In the genomic region with DNA sequence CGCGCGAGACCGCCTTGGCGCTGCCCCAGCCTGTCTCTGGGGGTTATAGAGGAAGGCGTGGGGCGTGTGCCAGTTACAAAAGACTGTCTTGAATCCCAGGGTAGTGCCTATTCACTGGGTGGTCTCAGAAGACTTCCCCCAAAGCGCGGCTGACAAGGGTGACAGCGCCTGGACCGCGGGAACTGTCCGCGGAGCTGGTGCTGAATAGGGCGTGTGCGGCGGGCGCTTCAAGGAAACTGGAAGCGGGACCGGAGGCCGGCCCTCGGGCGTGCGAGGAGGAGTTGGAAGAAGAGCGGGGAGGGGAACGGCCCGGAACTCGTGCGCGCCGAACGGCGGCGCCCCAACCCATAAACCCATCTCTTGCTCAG, we compare ENCODE assay signal across 7 cellular contexts. TPM values are rescaled to one million over a fixed set of nuclear protein-coding genes. Genes with fewer than 3 reads are reported as not detected.
DNase-seq lines count a peak whose midpoint lies in the region; ATAC-seq, FAIRE-seq and TF ChIP-seq lines count a peak whose summit lies in the region.

No MANE protein-coding gene starts in this region.

- DNase-seq in HAP-1 (ENCODE audit: low spot score in 2 of 2) (peak; percentile 38 to 79), T-cell (peak in 26 of 34 experiments; percentile 10 to 60 (median 42)), bronchial epithelial cell (ENCODE audit: low read depth) (peak; percentile 33), left lobe of liver (ENCODE audit: low spot score) (no peak), GOT3 (lab: John Stamatoyannopoulos, UW) (no peak)
- DNase-seq in stimulated activated naive CD8-positive, alpha-beta T cell treated with anti-CD3 and anti-CD28 coated beads, Interleukin-15, Interleukin-2, amounts not matched to agents 100 U/mL and 50 U/mL, for 24 hours = peak; percentile 69

- FAIRE-seq in bronchial epithelial cell (lab: Jason Lieb, UNC) = no peak

- H3K27me3 ChIP-seq in HAP-1 (ENCODE audit: low read depth) (peaks cover 53% of the 10 kb centered on the region), bronchial epithelial cell (ENCODE audit: control insufficient read depth, insufficient read depth, low read length) (peaks cover 26% of the 10 kb centered on the region)

- CTCF ChIA-PET in T-cell (lab: Charles Lee) = interaction anchor here in 1 of 2 donors (1.5 to 2.8 kb wide), 3 partner anchors 11 to 57 kb away, joined by 4 to 11 read pairs (median 10); a partner anchor contains a TSS

- H3K36me3 ChIP-seq in HAP-1 (replicated peaks) (no peaks in the 10 kb centered on the region), bronchial epithelial cell (ENCODE audit: control insufficient read depth, insufficient read depth, low read length) (no peaks in the 10 kb centered on the region)

- H3K4me3 ChIP-seq in HAP-1 (no peak overlapping the region), bronchial epithelial cell (ENCODE audit: low read depth, low read length) (no peak overlapping the region)

- in situ Hi-C loops in HAP-1 (cut with MboI; ENCODE audit: low sequenced_read_pairs) = no loop called here

- no peak overlapping the region for H3K27ac Mint-ChIP-seq in T-cell

- H3K36me3 Mint-ChIP-seq in T-cell = no peaks in the 10 kb centered on the region

- no peak for TF ChIP-seq CTCF in bronchial epithelial cell (IDR thresholded peaks at IDR 0.05; ENCODE audit: insufficient read depth, low read length, severe bottlenecking)

- H3K4me3 Mint-ChIP-seq in T-cell = peak overlapping the region; percentile 54 to 77 (median 76)

- no peaks in the 10 kb centered on the region for H3K9me3 ChIP-seq in HAP-1

- H3K4me1 ChIP-seq in HAP-1 = no peaks in the 10 kb centered on the region

- H3K9me3 Mint-ChIP-seq in T-cell = no peaks in the 10 kb centered on the region

- peaks cover 10 to 20% (median 19%) of the 10 kb centered on the region in 3 donors for H3K4me1 Mint-ChIP-seq in T-cell

- ATAC-seq in T-cell (replicated peaks in 1 of 4) (peak; percentile 24 to 44 (median 36)), left lobe of liver (peak; percentile 74), GM19023 (IDR thresholded peaks at IDR 0.05; ENCODE audit: unreplicated experiment) (no peak)
- no peak for ATAC-seq in stimulated activated naive CD8-positive, alpha-beta T cell treated with anti-CD3 and anti-CD28 coated beads, Interleukin-15, Interleukin-2, amounts not matched to agents 100 U/mL and 50 U/mL, for 24 hours

- H3K27me3 Mint-ChIP-seq in T-cell = peaks cover 32 to 54% of the 10 kb centered on the region in 2 donors

- POLR2A ChIA-PET in T-cell (lab: Charles Lee) = no interaction called here

RNA-seq across cellular contexts. Expression of a gene that starts 2.3 kb away (rescaled TPM):
- total RNA-seq in T-cell = under 1 TPM in 4 of 5 donors, not detected in 1; 0.09 to 0.35 (median 0.19) TPM
- total RNA-seq in bronchial epithelial cell = not detected in 2 replicates
- total RNA-seq in left lobe of liver = not detected

RNA-seq across cellular contexts. Expression of a gene that starts 6.8 kb away (rescaled TPM):
- total RNA-seq in T-cell = 10 to 100 TPM; 17.6 to 23.7 (median 19.6) TPM
- 1.6 and 1.8 TPM in 2 replicates for total RNA-seq in bronchial epithelial cell
- total RNA-seq in left lobe of liver = 0.33 TPM

RNA-seq across cellular contexts. Expression of a gene that starts 57.0 kb away (rescaled TPM):
- total RNA-seq in T-cell (100 to 1,000 TPM; 120 to 210 (median 193) TPM), bronchial epithelial cell (260 and 362 TPM in 2 replicates), left lobe of liver (93.7 TPM)

RNA-seq across cellular contexts. Expression of a gene that starts 58.0 kb away (rescaled TPM):
- total RNA-seq in T-cell = 1 to 10 TPM; 6.1 to 9.9 (median 6.4) TPM
- 5.8 and 11.5 TPM in 2 replicates for total RNA-seq in bronchial epithelial cell
- 24.4 TPM for total RNA-seq in left lobe of liver

Comparison
In these comparisons a context has a peak if more than half of its experiments do, and no peak if none do; other contexts are left out.
1. DNase-seq: peak in HAP-1 (2 of 2), T-cell (26 of 34), bronchial epithelial cell (single experiment) and stimulated activated naive CD8-positive, alpha-beta T cell treated with anti-CD3 and anti-CD28 coated beads, Interleukin-15, Interleukin-2, amounts not matched to agents 100 U/mL and 50 U/mL, for 24 hours (single experiment); none in left lobe of liver (single experiment) and GOT3 (single experiment).
2. ATAC-seq: peak in T-cell (4 of 4) and left lobe of liver (single experiment); none in stimulated activated naive CD8-positive, alpha-beta T cell treated with anti-CD3 and anti-CD28 coated beads, Interleukin-15, Interleukin-2, amounts not matched to agents 100 U/mL and 50 U/mL, for 24 hours (single experiment) and GM19023 (single experiment).